12 cellular contexts compared by ENCODE assay signal in genomic region chr3:101262393-101263240, GRCh38. TPM values are rescaled to one million over a fixed set of nuclear protein-coding genes. Genes with fewer than 3 reads are reported as not detected.
DNase-seq lines count a peak whose midpoint lies in the region; ATAC-seq and TF ChIP-seq lines count a peak whose summit lies in the region.
"Had no signal": no experiment of that assay in that cellular context is flagged by ENCODE, and none has a peak within 500 bp of the region (broad histone marks: within the 10 kb centered on the region; RNA-seq: fewer than 3 reads in every experiment).

No MANE protein-coding gene starts in this region.

- H3K36me3 ChIP-seq in spleen = no peaks in the 10 kb centered on the region
- H3K36me3 ChIP-seq in left ventricle myocardium inferior = no peaks in the 10 kb centered on the region
- H3K36me3 ChIP-seq: upper lobe of left lung had no signal

- H3K27me3 Mint-ChIP-seq in activated naive CD8-positive, alpha-beta T cell treated with anti-CD3 and anti-CD28 coated beads, Interleukin-2, amount 10 ng/mL, durations not matched to agents 7 days and 5 days = no peaks in the 10 kb centered on the region
- no peaks in the 10 kb centered on the region for H3K27me3 Mint-ChIP-seq in activated naive CD8-positive, alpha-beta T cell treated with anti-CD3 and anti-CD28 coated beads for 36 hours

- TF ChIP-seq CTCF in spleen (IDR thresholded peaks at IDR 0.05 in 8 of 11, conservative IDR thresholded peaks at IDR 0.05 in 3 of 11) (no peak), left ventricle myocardium inferior (IDR thresholded peaks at IDR 0.05; ENCODE audit: borderline replicate concordance) (no peak)

- H3K4me3 Mint-ChIP-seq in activated naive CD8-positive, alpha-beta T cell treated with anti-CD3 and anti-CD28 coated beads, Interleukin-2, amount 10 ng/mL, durations not matched to agents 7 days and 5 days = peak overlapping the region; percentile 3
- H3K4me3 Mint-ChIP-seq in activated naive CD8-positive, alpha-beta T cell treated with anti-CD3 and anti-CD28 coated beads for 36 hours = no peak overlapping the region

- no peak overlapping the region for H3K27ac Mint-ChIP-seq in activated naive CD8-positive, alpha-beta T cell treated with anti-CD3 and anti-CD28 coated beads, Interleukin-2, amount 10 ng/mL, durations not matched to agents 7 days and 5 days
- no peak overlapping the region for H3K27ac Mint-ChIP-seq in activated naive CD8-positive, alpha-beta T cell treated with anti-CD3 and anti-CD28 coated beads for 36 hours

- H3K9me3 ChIP-seq in spleen (peaks cover 0 to 6% (median 2%) of the 10 kb centered on the region in 8 donors), left ventricle myocardium inferior (replicated peaks) (peaks cover 12% of the 10 kb centered on the region)

- peaks cover 5% of the 10 kb centered on the region for H3K4me1 Mint-ChIP-seq in activated naive CD8-positive, alpha-beta T cell treated with anti-CD3 and anti-CD28 coated beads, Interleukin-2, amount 10 ng/mL, durations not matched to agents 7 days and 5 days
- peaks cover 5% of the 10 kb centered on the region for H3K4me1 Mint-ChIP-seq in activated naive CD8-positive, alpha-beta T cell treated with anti-CD3 and anti-CD28 coated beads for 36 hours

- no peak for ATAC-seq in activated naive CD8-positive, alpha-beta T cell treated with anti-CD3 and anti-CD28 coated beads, Interleukin-2, amount 10 ng/mL, durations not matched to agents 7 days and 5 days (ENCODE audit: low read depth)
- ATAC-seq in HG02840 (IDR thresholded peaks at IDR 0.05; ENCODE audit: low FRiP score, unreplicated experiment) = peak; percentile 54

- DNase-seq in activated naive CD8-positive, alpha-beta T cell treated with anti-CD3 and anti-CD28 coated beads, Interleukin-2, amount 10 ng/mL, durations not matched to agents 7 days and 5 days = no peak
- no peak for DNase-seq in activated naive CD8-positive, alpha-beta T cell treated with anti-CD3 and anti-CD28 coated beads for 36 hours
- peak; percentile 58 for DNase-seq in NCI-H774 (lab: John Stamatoyannopoulos, UW)
- DNase-seq in spleen = no peak
- no peak for DNase-seq in NCI-H2171 treated with DMSO at 0.1 percent for 48 hours (lab: John Stamatoyannopoulos, UW)
- no peak for DNase-seq in activated T-cell treated with anti-CD3 and anti-CD28 coated beads for 4 hours
- DNase-seq in left ventricle myocardium inferior = no peak
- DNase-seq: amniotic stem cell; NK-92 treated with Interleukin-12 subunit alpha and Interleukin-12 subunit beta, amount 100 ng/mL, for 24 hours; upper lobe of left lung had no signal

- H3K4me1 ChIP-seq in spleen (no peaks in the 10 kb centered on the region), left ventricle myocardium inferior (peaks cover 12% of the 10 kb centered on the region)
- H3K4me1 ChIP-seq: upper lobe of left lung had no signal

- intact Hi-C loops in spleen (cut with DNase I; ENCODE audit: low total_unique reads) (no loop called here), left ventricle myocardium inferior (cut with micrococcal nuclease) (no loop called here)

- H3K27ac ChIP-seq in spleen (no peak overlapping the region), left ventricle myocardium inferior (replicated peaks) (no peak overlapping the region)
- H3K27ac ChIP-seq: upper lobe of left lung had no signal

- H3K36me3 Mint-ChIP-seq in activated naive CD8-positive, alpha-beta T cell treated with anti-CD3 and anti-CD28 coated beads, Interleukin-2, amount 10 ng/mL, durations not matched to agents 7 days and 5 days = peaks cover 8% of the 10 kb centered on the region
- H3K36me3 Mint-ChIP-seq in activated naive CD8-positive, alpha-beta T cell treated with anti-CD3 and anti-CD28 coated beads for 36 hours = peaks cover 12% of the 10 kb centered on the region

- H3K27me3 ChIP-seq in spleen (replicated peaks in 1 of 7) (no peaks in the 10 kb centered on the region), left ventricle myocardium inferior (ENCODE audit: low read depth) (no peaks in the 10 kb centered on the region)
- H3K27me3 ChIP-seq: upper lobe of left lung had no signal

- H3K4me3 ChIP-seq in spleen (no peak overlapping the region), left ventricle myocardium inferior (no peak overlapping the region)
- H3K4me3 ChIP-seq: upper lobe of left lung had no signal

- peaks cover 6% of the 10 kb centered on the region for H3K9me3 Mint-ChIP-seq in activated naive CD8-positive, alpha-beta T cell treated with anti-CD3 and anti-CD28 coated beads, Interleukin-2, amount 10 ng/mL, durations not matched to agents 7 days and 5 days
- H3K9me3 Mint-ChIP-seq in activated naive CD8-positive, alpha-beta T cell treated with anti-CD3 and anti-CD28 coated beads for 36 hours = peaks cover 2% of the 10 kb centered on the region

- POLR2A ChIA-PET in activated naive CD8-positive, alpha-beta T cell treated with anti-CD3 and anti-CD28 coated beads, Interleukin-2, amount 10 ng/mL, durations not matched to agents 7 days and 5 days (lab: Charles Lee) = no interaction called here

- no peak for TF ChIP-seq POLR2A in spleen (IDR thresholded peaks at IDR 0.05)

RNA-seq across cellular contexts. Expression of gene IMPG2, which starts 57.8 kb away (rescaled TPM):
- total RNA-seq in activated naive CD8-positive, alpha-beta T cell treated with anti-CD3 and anti-CD28 coated beads, Interleukin-2, amount 10 ng/mL, durations not matched to agents 7 days and 5 days = under 1 TPM; 0.42 to 0.62 TPM
- total RNA-seq in activated naive CD8-positive, alpha-beta T cell treated with anti-CD3 and anti-CD28 coated beads for 36 hours = under 1 TPM; 0.12 to 0.14 TPM
- total RNA-seq in spleen (1 to 10 TPM in 2 of 7 donors, under 1 TPM in 5; 0.23 to 1.2 (median 0.66) TPM), left ventricle myocardium inferior (0.11 TPM)
- under 1 TPM; 0.06 to 0.10 (median 0.07) TPM for polyA plus RNA-seq in spleen
- total RNA-seq: A172 had no signal
